Comparison of ENCODE assay signal across 21 cellular contexts in the genomic region with DNA sequence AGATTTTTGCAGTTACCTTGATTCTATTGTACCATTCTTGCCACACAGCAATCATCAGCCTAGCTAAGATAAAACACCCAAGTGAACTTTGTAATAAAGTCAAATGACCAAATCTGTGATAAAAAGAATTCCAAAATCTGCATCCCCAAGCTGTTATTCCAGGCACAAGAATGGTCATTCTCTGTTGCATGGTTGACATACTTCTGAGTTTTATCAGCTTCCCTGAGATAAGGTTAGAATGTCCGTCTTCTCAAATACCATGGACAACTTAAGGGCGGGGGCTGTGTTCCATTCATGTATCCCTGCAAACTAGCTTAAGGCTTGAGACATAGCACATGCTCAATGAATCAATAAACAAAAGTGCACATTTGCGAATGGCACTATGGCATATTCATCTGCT. TPM values are rescaled to one million over a fixed set of nuclear protein-coding genes. Genes with fewer than 3 reads are reported as not detected.
DNase-seq lines count a peak whose midpoint lies in the region; ATAC-seq and TF ChIP-seq lines count a peak whose summit lies in the region.
"Had no signal": no experiment of that assay in that cellular context is flagged by ENCODE, and none has a peak within 500 bp of the region (broad histone marks: within the 10 kb centered on the region; RNA-seq: fewer than 3 reads in every experiment).

No MANE protein-coding gene starts in this region.

- H4K8ac ChIP-seq in IMR-90 (ENCODE audit: low read depth in 2 of 2, low read length in 2 of 2) (peak overlapping the region in 1 of 2 experiments; percentile 54; a peak in 1 of 4 replicates), mesenchymal stem cell (ENCODE audit: low read length) (no peak overlapping the region)

- H3K56ac ChIP-seq in IMR-90 (ENCODE audit: extremely low read depth, insufficient read depth, low read length), result no peak overlapping the region

- H3K4me1 ChIP-seq in Caco-2 (peaks cover 31% of the 10 kb centered on the region), IMR-90 (ENCODE audit: control insufficient read depth, insufficient read depth, low read length) (peaks cover 7% of the 10 kb centered on the region), mesenchymal stem cell (ENCODE audit: control insufficient read depth, insufficient read depth, low read depth, low read length) (no peaks in the 10 kb centered on the region), uterus (no peaks in the 10 kb centered on the region)
- H3K4me1 ChIP-seq: BLaER1 treated with 17β-estradiol and CSF1 and Interleukin-3, amounts not matched to agents 10 nM and 100 nM; Peyer's patch had no signal

- H3K27ac ChIP-seq in IMR-90 (ENCODE audit: insufficient read depth, low read length) (no peak overlapping the region), mesenchymal stem cell (ENCODE audit: low read length, poor library complexity, severe bottlenecking) (no peak overlapping the region), uterus (no peak overlapping the region)
- H3K27ac ChIP-seq: BLaER1 treated with 17β-estradiol and CSF1 and Interleukin-3, amounts not matched to agents 10 nM and 100 nM; Peyer's patch; SJSA1 had no signal

- H2AFZ ChIP-seq in IMR-90 (replicated peaks; ENCODE audit: low read length, poor library complexity) (no peak overlapping the region), mesenchymal stem cell (ENCODE audit: low read depth, low read length) (no peak overlapping the region)

- in situ Hi-C loops in IMR-90 (cut with MboI; ENCODE audit: low sequenced_read_pairs), result no loop called here

- no peaks in the 10 kb centered on the region for H3K9me1 ChIP-seq in IMR-90 (ENCODE audit: insufficient read depth, low read length)

- H2AK5ac ChIP-seq in IMR-90 (ENCODE audit: low read depth, low read length), result no peak overlapping the region
- H2AK5ac ChIP-seq in mesenchymal stem cell (ENCODE audit: low read length, severe bottlenecking), result no peak overlapping the region

- ATAC-seq in IMR-90 (ENCODE audit: low read depth), result peak; percentile 90
- ATAC-seq in HG03521 (IDR thresholded peaks at IDR 0.05; ENCODE audit: unreplicated experiment), result no peak
- ATAC-seq in HG02981 (IDR thresholded peaks at IDR 0.05; ENCODE audit: unreplicated experiment), result no peak

- H3K27me3 Mint-ChIP-seq in Caco-2 (ENCODE audit: insufficient read depth, unreplicated experiment), result no peaks in the 10 kb centered on the region

- H3K4ac ChIP-seq in IMR-90 (ENCODE audit: low read depth, low read length) (peak overlapping the region; percentile 11; the same call in 1 of the 2 replicates), mesenchymal stem cell (ENCODE audit: low read depth in 1 of 2, low read length in 2 of 2) (no peak overlapping the region)

- no peaks in the 10 kb centered on the region for H3K79me1 ChIP-seq in IMR-90 (ENCODE audit: low read depth in 1 of 2, low read length in 2 of 2)
- no peaks in the 10 kb centered on the region for H3K79me1 ChIP-seq in mesenchymal stem cell (replicated peaks; ENCODE audit: low read length, poor library complexity, severe bottlenecking)

- H2BK15ac ChIP-seq in IMR-90 (ENCODE audit: low read depth, low read length) (no peak overlapping the region), mesenchymal stem cell (ENCODE audit: low read depth, poor library complexity, severe bottlenecking) (no peak overlapping the region)

- no peaks in the 10 kb centered on the region for H4K20me1 ChIP-seq in IMR-90 (ENCODE audit: insufficient read depth, low read length)
- H4K20me1 ChIP-seq: BLaER1 treated with 17β-estradiol and CSF1 and Interleukin-3, amounts not matched to agents 10 nM and 100 nM had no signal

- no peak overlapping the region for H3K4me3 Mint-ChIP-seq in Caco-2 (ENCODE audit: unreplicated experiment)
- H3K4me3 Mint-ChIP-seq: CD8-positive, alpha-beta memory T cell had no signal

- peak overlapping the region; percentile 30 for H2BK5ac ChIP-seq in IMR-90 (ENCODE audit: low read depth, low read length, poor library complexity, severe bottlenecking)
- no peak overlapping the region for H2BK5ac ChIP-seq in mesenchymal stem cell (ENCODE audit: low read depth, low read length, poor library complexity, severe bottlenecking)

- TF ChIP-seq CTCF in Caco-2 (IDR thresholded peaks at IDR 0.05; ENCODE audit: insufficient read depth in 1 of 2, low read depth in 1 of 2, low read length in 1 of 2, severe bottlenecking in 1 of 2, unreplicated experiment in 1 of 2), result no peak
- no peak for TF ChIP-seq CTCF in IMR-90 (conservative IDR thresholded peaks at IDR 0.05; ENCODE audit: low read depth, low read length)
- TF ChIP-seq CTCF in cardiac fibroblast (IDR thresholded peaks at IDR 0.05; ENCODE audit: low read depth, low read length), result no peak
- TF ChIP-seq CTCF in uterus (IDR thresholded peaks at IDR 0.05), result no peak

- H2BK120ac ChIP-seq in IMR-90 (ENCODE audit: low read depth, low read length) (peak overlapping the region; percentile 77; the same call in 1 of the 2 replicates), mesenchymal stem cell (ENCODE audit: low read depth, low read length) (no peak overlapping the region)

- peak overlapping the region; percentile 50; the same call in 1 of the 2 replicates for H2BK20ac ChIP-seq in IMR-90 (ENCODE audit: low read depth, low read length)

- dilution Hi-C loops in IMR-90 (cut with HindIII; ENCODE audit: low sequenced_read_pairs, unreplicated experiment), result no loop called here

- no peak overlapping the region for H3K9ac ChIP-seq in IMR-90 (ENCODE audit: low read depth, low read length)
- H3K9ac ChIP-seq in mesenchymal stem cell (ENCODE audit: low read length), result no peak overlapping the region
- H3K9ac ChIP-seq: BLaER1 treated with 17β-estradiol and CSF1 and Interleukin-3, amounts not matched to agents 10 nM and 100 nM had no signal

- peak overlapping the region; percentile 48 for H3K27ac Mint-ChIP-seq in Caco-2 (ENCODE audit: unreplicated experiment)
- H3K27ac Mint-ChIP-seq: CD8-positive, alpha-beta memory T cell had no signal

- DNase-seq in Caco-2 (peak; percentile 65 to 75), IMR-90 (peak; percentile 76), cardiac fibroblast (ENCODE audit: low read depth in 2 of 2) (peak; percentile 19 to 50), mesenchymal stem cell (no peak), uterus (no peak), NCI-H2196 treated with DMSO at 0.1 percent for 48 hours (lab: John Stamatoyannopoulos, UW; ENCODE audit: unreplicated experiment) (no peak)
- DNase-seq: CD8-positive, alpha-beta memory T cell; DND-41; GDM1; NCI-H1105; NCI-H2081 treated with DMSO at 0.1 percent for 48 hours; NCI-H510A; NCI-H748 treated with DMSO at 0.1 percent for 48 hours; NK-92 treated with Interleukin-12 subunit alpha and Interleukin-12 subunit beta, amount 100 ng/mL, for 24 hours; Peyer's patch had no signal

- no peaks in the 10 kb centered on the region for H3K27me3 ChIP-seq in Caco-2 (replicated peaks; ENCODE audit: control insufficient read depth, insufficient read depth, low read length)
- H3K27me3 ChIP-seq in IMR-90 (ENCODE audit: control insufficient read depth, insufficient read depth, low read length), result no peaks in the 10 kb centered on the region
- H3K27me3 ChIP-seq in mesenchymal stem cell (ENCODE audit: control insufficient read depth in 1 of 2, insufficient read depth in 1 of 2, low read length in 2 of 2), result peaks cover 5 to 11% of the 10 kb centered on the region in 2 experiments
- no peaks in the 10 kb centered on the region for H3K27me3 ChIP-seq in uterus
- H3K27me3 ChIP-seq: BLaER1 treated with 17β-estradiol and CSF1 and Interleukin-3, amounts not matched to agents 10 nM and 100 nM; Peyer's patch had no signal

- TF ChIP-seq RAD21 in IMR-90 (IDR thresholded peaks at IDR 0.05; ENCODE audit: low read length), result no peak

- no peak overlapping the region for H3K23ac ChIP-seq in IMR-90 (ENCODE audit: low read depth, low read length)
- H3K23ac ChIP-seq in mesenchymal stem cell (ENCODE audit: low read length in 2 of 2), result no peak overlapping the region

- peaks cover 7% of the 10 kb centered on the region for H3K4me1 Mint-ChIP-seq in Caco-2 (ENCODE audit: low read depth, unreplicated experiment)
- H3K4me1 Mint-ChIP-seq: CD8-positive, alpha-beta memory T cell had no signal

- intact Hi-C loops in Caco-2 (cut with micrococcal nuclease; ENCODE audit: unreplicated experiment), result loop anchor here (1.0 kb wide), 1 partner anchor 10 kb away; no protein-coding TSS in a partner anchor
- intact Hi-C loops in IMR-90 (cut with micrococcal nuclease), result no loop called here
- intact Hi-C loops in uterus (cut with DNase I; ENCODE audit: low total_unique reads), result no loop called here

- BruUV-seq in Caco-2 (replicated peaks; lab: Mats Ljungman, UMichigan), result no TSS peak
- BruUV-seq in IMR-90 (replicated peaks; lab: Mats Ljungman, UMichigan), result no TSS peak

- no peaks in the 10 kb centered on the region for H3K36me3 ChIP-seq in Caco-2 (ENCODE audit: control insufficient read depth, insufficient read depth, low read length)
- H3K36me3 ChIP-seq in IMR-90 (ENCODE audit: control insufficient read depth, insufficient read depth, low read length), result no peaks in the 10 kb centered on the region
- no peaks in the 10 kb centered on the region for H3K36me3 ChIP-seq in mesenchymal stem cell (ENCODE audit: control insufficient read depth in 1 of 2, insufficient read depth in 2 of 2, low read depth in 1 of 2, low read length in 2 of 2)
- no peaks in the 10 kb centered on the region for H3K36me3 ChIP-seq in uterus
- H3K36me3 ChIP-seq: BLaER1 treated with 17β-estradiol and CSF1 and Interleukin-3, amounts not matched to agents 10 nM and 100 nM; Peyer's patch; SJSA1 had no signal

- H3K9me3 Mint-ChIP-seq in Caco-2 (ENCODE audit: unreplicated experiment), result peaks cover 10% of the 10 kb centered on the region
- H3K9me3 Mint-ChIP-seq: CD8-positive, alpha-beta memory T cell had no signal

- no peak overlapping the region for H2BK12ac ChIP-seq in mesenchymal stem cell (ENCODE audit: low read length in 2 of 2)

- POLR2A ChIA-PET in Caco-2 (lab: Charles Lee) (no interaction called here), IMR-90 (lab: Charles Lee; ENCODE audit: unreplicated experiment) (no interaction called here)

- H3K9me3 ChIP-seq in Caco-2 (peaks cover 3% of the 10 kb centered on the region; the same call in 1 of the 2 replicates), IMR-90 (ENCODE audit: control insufficient read depth, insufficient read depth, low read length) (0 out of 2 replicates have a peak, but pooled peaks cover 2% of the 10 kb centered on the region), mesenchymal stem cell (ENCODE audit: control insufficient read depth, low read length) (no peaks in the 10 kb centered on the region), uterus (no peaks in the 10 kb centered on the region)
- H3K9me3 ChIP-seq: BLaER1 treated with 17β-estradiol and CSF1 and Interleukin-3, amounts not matched to agents 10 nM and 100 nM; Peyer's patch; SJSA1 had no signal

- no peak overlapping the region for H3K14ac ChIP-seq in IMR-90 (replicated peaks; ENCODE audit: low read depth, low read length)
- H3K14ac ChIP-seq in mesenchymal stem cell (ENCODE audit: low read length in 2 of 2), result no peak overlapping the region

- H3K4me2 ChIP-seq in IMR-90 (ENCODE audit: low read depth, low read length) (peak overlapping the region; percentile 6; the same call in 1 of the 2 replicates), mesenchymal stem cell (ENCODE audit: low read length, poor library complexity, severe bottlenecking) (no peak overlapping the region)
- H3K4me2 ChIP-seq: BLaER1 treated with 17β-estradiol and CSF1 and Interleukin-3, amounts not matched to agents 10 nM and 100 nM had no signal

- CTCF ChIA-PET in Caco-2 (lab: Charles Lee), result interaction anchor here (0.5 to 1.2 kb wide), 3 partner anchors 46 to 128 kb away, joined by 3 to 4 read pairs (median 3); no protein-coding TSS in a partner anchor
- CTCF ChIA-PET in IMR-90 (lab: Yijun Ruan, JAX), result interaction anchor here (0.8 to 1.4 kb wide), 3 partner anchors 9 to 45 kb away, joined by 3 to 5 read pairs (median 3); no protein-coding TSS in a partner anchor

- no peak overlapping the region for H4K5ac ChIP-seq in IMR-90 (ENCODE audit: low read depth, low read length)

- TF ChIP-seq POLR2A in IMR-90 (IDR thresholded peaks at IDR 0.05; ENCODE audit: low read depth, low read length) (no peak), uterus (IDR thresholded peaks at IDR 0.05) (no peak)

- 60% methylated on average over 1 of the region's 3 CpGs; no CpG with 5 or more reads in 1 of the 2 experiments for WGBS in IMR-90 (ENCODE audit: extremely low coverage in 2 of 2, insufficient read length in 1 of 2), 2 experiments
- WGBS in mesenchymal stem cell, result 35% methylated on average over 3 of the region's 3 CpGs

- no peak overlapping the region for H3K18ac ChIP-seq in IMR-90 (ENCODE audit: low read depth, low read length)
- H3K18ac ChIP-seq in mesenchymal stem cell (ENCODE audit: low read depth in 1 of 2, low read length in 2 of 2), result no peak overlapping the region

- no peak overlapping the region for H2AK9ac ChIP-seq in IMR-90 (replicated peaks; ENCODE audit: low read depth, low read length, poor library complexity)

- H4K91ac ChIP-seq in IMR-90 (ENCODE audit: insufficient read depth, low read depth, low read length), result no peak overlapping the region
- peak overlapping the region; percentile 34 for H4K91ac ChIP-seq in mesenchymal stem cell (ENCODE audit: low read length)

- H3K4me3 ChIP-seq in Caco-2 (ENCODE audit: low read depth, low read length), result no peak overlapping the region
- no peak overlapping the region for H3K4me3 ChIP-seq in IMR-90 (ENCODE audit: insufficient read depth, low read depth, low read length)
- no peak overlapping the region for H3K4me3 ChIP-seq in cardiac fibroblast (replicated peaks in 1 of 2; ENCODE audit: low read depth in 2 of 2, low read length in 2 of 2)
- no peak overlapping the region for H3K4me3 ChIP-seq in mesenchymal stem cell (ENCODE audit: insufficient read depth in 1 of 2, low read depth in 1 of 2, low read length in 2 of 2)
- no peak overlapping the region for H3K4me3 ChIP-seq in uterus
- H3K4me3 ChIP-seq: BLaER1 treated with 17β-estradiol and CSF1 and Interleukin-3, amounts not matched to agents 10 nM and 100 nM; Peyer's patch; SJSA1 had no signal

- no peaks in the 10 kb centered on the region for H3K36me3 Mint-ChIP-seq in Caco-2 (ENCODE audit: insufficient read depth, unreplicated experiment)

RNA-seq across cellular contexts. Expression of a gene that starts 8.1 kb away (rescaled TPM):
- total RNA-seq in Caco-2 (2022) (not detected in 2 replicates), IMR-90 (2012; rRNA removed) (not detected in 2 replicates), uterus (not detected)
- not detected in 2 replicates for polyA plus RNA-seq in IMR-90 (2012; rRNA removed)
- not detected in 2 replicates for polyA plus RNA-seq in IMR-90 (2012; cell fraction: cytosol; rRNA removed)
- not detected in 2 replicates for polyA plus RNA-seq in IMR-90 (2012; cell fraction: nucleus; rRNA removed; ENCODE audit: low replicate concordance)
- 3.1 TPM for polyA plus RNA-seq in mesenchymal stem cell (2013, experiment 1 of 2)
- polyA plus RNA-seq in mesenchymal stem cell (2013, experiment 2 of 2), result 3.2 TPM
- total RNA-seq: A673; CD8-positive, alpha-beta memory T cell; H4; Peyer's patch; SJSA1 had no signal
- polyA plus RNA-seq: CD8-positive, alpha-beta memory T cell had no signal

Comparison
In these comparisons a context has a peak if more than half of its experiments do, and no peak if none do; other contexts are left out.
1. DNase-seq: peak in Caco-2 (2 of 2), IMR-90 (single experiment) and cardiac fibroblast (2 of 2); none in mesenchymal stem cell (single experiment), uterus (0 of 2) and NCI-H2196 treated with DMSO at 0.1 percent for 48 hours (single experiment).